ENCODE assay signal across 9 cellular contexts in genomic region chr21:43790053-43790524, GRCh38. TPM values are rescaled to one million over a fixed set of nuclear protein-coding genes. Genes with fewer than 3 reads are reported as not detected.
DNase-seq lines count a peak whose midpoint lies in the region; ATAC-seq, FAIRE-seq and TF ChIP-seq lines count a peak whose summit lies in the region.
"Had no signal": no experiment of that assay in that cellular context is flagged by ENCODE, and none has a peak within 500 bp of the region (broad histone marks: within the 10 kb centered on the region; RNA-seq: fewer than 3 reads in every experiment).

No MANE protein-coding gene starts in this region.

- no peaks in the 10 kb centered on the region for H3K9me3 Mint-ChIP-seq in activated T-cell treated with anti-CD3 and anti-CD28 coated beads, Interleukin-2, amount 50 U/mL, for 24 hours

- H3K27me3 ChIP-seq in ascending aorta = no peaks in the 10 kb centered on the region
- no peaks in the 10 kb centered on the region for H3K27me3 ChIP-seq in left lung
- H3K27me3 ChIP-seq in thyroid gland = no peaks in the 10 kb centered on the region

- TF ChIP-seq CTCF in ascending aorta (IDR thresholded peaks at IDR 0.05) = no peak
- TF ChIP-seq CTCF in left lung (IDR thresholded peaks at IDR 0.05) = no peak
- no peak for TF ChIP-seq CTCF in thyroid gland (IDR thresholded peaks at IDR 0.05)

- H3K4me3 Mint-ChIP-seq in activated T-cell treated with anti-CD3 and anti-CD28 coated beads, Interleukin-2, amount 50 U/mL, for 24 hours = peak overlapping the region; percentile 97

- intact Hi-C loops in ascending aorta (cut with DNase I) = no loop called here
- intact Hi-C loops in left lung (cut with DNase I) = no loop called here
- intact Hi-C loops in thyroid gland (cut with DNase I) = loop anchor here (2.0 kb wide), 1 partner anchor 15 kb away; no protein-coding TSS in a partner anchor

- 15 to 17% methylated on average over 10 to 12 of the region's 12 CpGs for WGBS in thyroid gland, 2 donors

- H3K4me3 ChIP-seq in ascending aorta (peak overlapping the region; percentile 77 to 95), left lung (peak overlapping the region; percentile 85 to 97), thyroid gland (replicated peaks in 1 of 3) (peak overlapping the region; percentile 75 to 88 (median 83))

- peaks cover 6 to 14% of the 10 kb centered on the region in 2 donors for H3K4me1 ChIP-seq in ascending aorta
- peaks cover 6 to 29% of the 10 kb centered on the region in 2 donors for H3K4me1 ChIP-seq in left lung
- peaks cover 10 to 12% of the 10 kb centered on the region in 2 donors for H3K4me1 ChIP-seq in thyroid gland

- peak overlapping the region; percentile 50 to 63 for H3K27ac ChIP-seq in ascending aorta
- no peak overlapping the region for H3K27ac ChIP-seq in left lung
- H3K27ac ChIP-seq in thyroid gland = peak overlapping the region in 2 of 3 donors; percentile 17 to 93

- ATAC-seq in left lung (no peak), HG02610 (IDR thresholded peaks at IDR 0.05; ENCODE audit: unreplicated experiment) (no peak)

- DNase-seq in activated T-cell treated with anti-CD3 and anti-CD28 coated beads, Interleukin-2, amount 50 U/mL, for 24 hours = no peak
- DNase-seq in activated T-cell treated with anti-CD3 and anti-CD28 coated beads, Interleukin-2, amount 50 U/mL, for 1 hour = no peak
- DNase-seq in ascending aorta (ENCODE audit: low spot score in 2 of 2) = no peak
- no peak for DNase-seq in left lung
- DNase-seq in thyroid gland = no peak
- no peak for DNase-seq in GM12892 (ENCODE audit: insufficient read length)
- DNase-seq in NCI-H2081 (lab: John Stamatoyannopoulos, UW) = no peak

- H3K36me3 ChIP-seq in ascending aorta = peaks cover 30 to 36% of the 10 kb centered on the region in 2 donors
- peaks cover 0 to 36% of the 10 kb centered on the region in 2 donors for H3K36me3 ChIP-seq in left lung
- peaks cover 8 to 22% of the 10 kb centered on the region in 2 donors for H3K36me3 ChIP-seq in thyroid gland

- H3K36me3 Mint-ChIP-seq in activated T-cell treated with anti-CD3 and anti-CD28 coated beads, Interleukin-2, amount 50 U/mL, for 24 hours (ENCODE audit: low read depth) = peaks cover 58% of the 10 kb centered on the region

- H3K9me3 ChIP-seq in ascending aorta (no peaks in the 10 kb centered on the region), left lung (no peaks in the 10 kb centered on the region), thyroid gland (no peaks in the 10 kb centered on the region)

- no peak for FAIRE-seq in GM12892 (lab: Jason Lieb, UNC)
- FAIRE-seq: G401.6 had no signal

- H3K27ac Mint-ChIP-seq in activated T-cell treated with anti-CD3 and anti-CD28 coated beads, Interleukin-2, amount 50 U/mL, for 24 hours = peak overlapping the region; percentile 97

- H3K4me1 Mint-ChIP-seq in activated T-cell treated with anti-CD3 and anti-CD28 coated beads, Interleukin-2, amount 50 U/mL, for 24 hours (ENCODE audit: low read depth) = peaks cover 33% of the 10 kb centered on the region

- no peak for TF ChIP-seq POLR2A in thyroid gland (IDR thresholded peaks at IDR 0.05)
- TF ChIP-seq POLR2A in GM12892 (IDR thresholded peaks at IDR 0.05; ENCODE audit: low read depth, low read length) = no peak

- H3K27me3 Mint-ChIP-seq in activated T-cell treated with anti-CD3 and anti-CD28 coated beads, Interleukin-2, amount 50 U/mL, for 24 hours = no peaks in the 10 kb centered on the region

RNA-seq across cellular contexts. Expression of gene RRP1, which starts 0.7 kb away (rescaled TPM):
- 52.0 TPM for total RNA-seq in ascending aorta
- total RNA-seq in left lung = 10 to 100 TPM; 16.1 to 19.6 TPM
- 10 to 100 TPM; 11.0 to 20.1 (median 18.7) TPM for total RNA-seq in thyroid gland
- 26.7 TPM for polyA plus RNA-seq in GM12892 (2012; ENCODE audit: missing spikeins)

RNA-seq across cellular contexts. Expression of gene CSTB, which starts 14.0 kb away (rescaled TPM):
- total RNA-seq in ascending aorta = 8.7 TPM
- total RNA-seq in left lung = 100 to 1,000 TPM; 123 to 133 TPM
- 10 to 100 TPM in 3 of 4 donors, 1 to 10 TPM in 1; 9.1 to 32.4 (median 14.5) TPM for total RNA-seq in thyroid gland
- 45.6 TPM for polyA plus RNA-seq in GM12892 (2012; ENCODE audit: missing spikeins)

Comparison
In these comparisons a context has a peak if more than half of its experiments do, and no peak if none do; other contexts are left out.
1. H3K27ac ChIP-seq: peak in ascending aorta (2 of 2) and thyroid gland (2 of 3); none in left lung (0 of 2).
2. Peak in every context shown above with its lines, with median percentiles within 50 percentile points of each other: H3K4me3 ChIP-seq.